Comparison of ENCODE assay signal across 15 cellular contexts in the genomic region with DNA sequence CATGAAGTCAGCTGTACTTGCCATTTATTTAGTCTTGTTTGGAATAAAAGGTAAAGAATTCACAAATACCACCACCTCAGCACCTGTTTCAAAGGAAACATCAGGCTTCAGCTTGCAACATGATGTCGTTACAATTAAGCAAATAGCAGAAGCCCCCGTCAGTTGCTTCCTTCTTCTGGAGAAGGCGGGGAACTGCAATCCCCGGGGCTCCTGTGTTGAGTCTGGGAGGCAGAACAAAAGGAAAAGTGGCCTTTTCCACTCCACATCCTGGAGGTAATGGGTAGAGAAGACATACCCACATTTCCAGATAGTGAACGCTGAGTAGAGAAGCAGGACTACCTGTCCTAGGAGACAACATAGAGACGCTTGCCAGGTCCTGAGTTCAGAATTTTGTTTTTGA.
"Had no signal": no experiment of that assay in that cellular context is flagged by ENCODE, and none has a peak within 500 bp of the region (broad histone marks: within the 10 kb centered on the region; RNA-seq: fewer than 3 reads in every experiment).

No MANE protein-coding gene starts in this region.

- H3K4me3 ChIP-seq: gastroesophageal sphincter, lower lobe of right lung, tibial artery, vagina had no signal

- H3K27me3 ChIP-seq: vagina had no signal

- H3K9me3 ChIP-seq: gastroesophageal sphincter, lower lobe of right lung, tibial artery, vagina had no signal

- H3K36me3 ChIP-seq: gastroesophageal sphincter, lower lobe of right lung, tibial artery, vagina had no signal

- ATAC-seq: effector memory CD8-positive, alpha-beta T cell; gastroesophageal sphincter; lower lobe of right lung; naive thymus-derived CD4-positive, alpha-beta T cell had no signal

- DNase-seq: activated CD4-positive, alpha-beta T cell treated with anti-CD3 and anti-CD28 coated beads, Interleukin-2, amount 50 U/mL, for 4 hours; activated CD4-positive, CD25-positive, alpha-beta regulatory T cell treated with anti-CD3 and anti-CD28 coated beads, Interleukin-2, amount 50 U/mL, for 72 hours; activated effector memory CD4-positive, alpha-beta T cell treated with Interleukin-2 at 50 U/mL for 16 hours; activated T-cell treated with anti-CD3 and anti-CD28 coated beads, Interleukin-2, amount 50 U/mL, for 24 hours; amygdala; effector memory CD8-positive, alpha-beta T cell; hypothalamus; immature natural killer cell; lower lobe of right lung; naive thymus-derived CD4-positive, alpha-beta T cell; posterior cingulate gyrus; small intestine; tibial artery had no signal

- H3K27ac ChIP-seq: gastroesophageal sphincter, lower lobe of right lung, tibial artery, vagina had no signal

- H3K4me1 ChIP-seq: gastroesophageal sphincter, lower lobe of right lung, tibial artery, vagina had no signal
